9 cellular contexts compared by ENCODE assay signal in genomic region chr15:85010472-85011209, GRCh38. TPM values are rescaled to one million over a fixed set of nuclear protein-coding genes. Genes with fewer than 3 reads are reported as not detected.
A peak's percentile ranks its signal among the peaks of the same experiment; 100 is the strongest.
DNase-seq lines count a peak whose midpoint lies in the region; ATAC-seq and TF ChIP-seq lines count a peak whose summit lies in the region.
"Had no signal": no experiment of that assay in that cellular context is flagged by ENCODE, and none has a peak within 500 bp of the region (broad histone marks: within the 10 kb centered on the region; RNA-seq: fewer than 3 reads in every experiment).

No MANE protein-coding gene starts in this region.

- ATAC-seq in GM18907 (IDR thresholded peaks at IDR 0.05; ENCODE audit: unreplicated experiment): peak; percentile 44
- no peak for ATAC-seq in HG03159 (IDR thresholded peaks at IDR 0.05; ENCODE audit: unreplicated experiment)

- H2AFZ ChIP-seq in smooth muscle cell (ENCODE audit: low read depth): peak overlapping the region; percentile 18

- H3K36me3 ChIP-seq in Peyer's patch (no peaks in the 10 kb centered on the region), left ventricle myocardium inferior (no peaks in the 10 kb centered on the region), smooth muscle cell (ENCODE audit: low read depth) (no peaks in the 10 kb centered on the region)

- no peak overlapping the region for H3K9ac ChIP-seq in smooth muscle cell (ENCODE audit: low read depth)

- H3K79me2 ChIP-seq in smooth muscle cell (ENCODE audit: low read depth): peaks cover 36% of the 10 kb centered on the region

- H3K27me3 ChIP-seq in Peyer's patch: no peaks in the 10 kb centered on the region
- no peaks in the 10 kb centered on the region for H3K27me3 ChIP-seq in left ventricle myocardium inferior (ENCODE audit: low read depth)
- no peaks in the 10 kb centered on the region for H3K27me3 ChIP-seq in smooth muscle cell (ENCODE audit: low read depth)

- peaks cover 78% of the 10 kb centered on the region for H4K20me1 ChIP-seq in smooth muscle cell (ENCODE audit: low read depth)

- TF ChIP-seq POLR2A in Peyer's patch (IDR thresholded peaks at IDR 0.05) (no peak), lower leg skin (IDR thresholded peaks at IDR 0.05) (no peak)

- no peaks in the 10 kb centered on the region for H3F3A ChIP-seq in smooth muscle cell (ENCODE audit: low read depth)

- intact Hi-C loops in left ventricle myocardium inferior (cut with micrococcal nuclease) (no loop called here), lower leg skin (cut with DNase I; ENCODE audit: low total_unique reads) (no loop called here)

- TF ChIP-seq CTCF in Peyer's patch (IDR thresholded peaks at IDR 0.05): peak in 2 of 6 experiments; percentile 33 to 65
- no peak for TF ChIP-seq CTCF in left ventricle myocardium inferior (IDR thresholded peaks at IDR 0.05; ENCODE audit: borderline replicate concordance)
- peak; percentile 36 for TF ChIP-seq CTCF in smooth muscle cell (IDR thresholded peaks at IDR 0.05; ENCODE audit: borderline replicate concordance, insufficient read depth, poor library complexity, severe bottlenecking)
- TF ChIP-seq CTCF in lower leg skin (IDR thresholded peaks at IDR 0.05): no peak

- 44% methylated on average over 4 of the region's 4 CpGs for WGBS in smooth muscle cell (ENCODE audit: low lambda C conversion rate)
- 36 to 42% methylated on average over 4 of the region's 4 CpGs for WGBS in lower leg skin, 2 donors

- H3K4me1 ChIP-seq in Peyer's patch: peaks cover 0 to 53% (median 18%) of the 10 kb centered on the region in 4 donors
- peaks cover 75% of the 10 kb centered on the region for H3K4me1 ChIP-seq in left ventricle myocardium inferior
- no peaks in the 10 kb centered on the region for H3K4me1 ChIP-seq in smooth muscle cell (ENCODE audit: low read depth)

- H3K4me2 ChIP-seq in smooth muscle cell: peak overlapping the region; percentile 33

- H3K27ac ChIP-seq in Peyer's patch (peak overlapping the region in 3 of 4 donors; percentile 23 to 70 (median 67)), left ventricle myocardium inferior (replicated peaks) (peak overlapping the region; percentile 77), smooth muscle cell (ENCODE audit: low read depth) (no peak overlapping the region)

- DNase-seq in Peyer's patch: no peak
- DNase-seq in left ventricle myocardium inferior: no peak
- no peak for DNase-seq in smooth muscle cell (lab: John Stamatoyannopoulos, UW; ENCODE audit: unreplicated experiment)
- DNase-seq in NCI-H774 (lab: John Stamatoyannopoulos, UW): no peak
- no peak for DNase-seq in lower leg skin (ENCODE audit: low spot score in 2 of 2)
- DNase-seq in ureter (ENCODE audit: low spot score): no peak
- DNase-seq: activated effector memory CD4-positive, alpha-beta T cell treated with Interleukin-2 at 50 U/mL for 16 hours had no signal

- H3K4me3 ChIP-seq in Peyer's patch: no peak overlapping the region
- H3K4me3 ChIP-seq in left ventricle myocardium inferior: no peak overlapping the region
- H3K4me3 ChIP-seq in smooth muscle cell: peak overlapping the region; percentile 22
- H3K4me3 ChIP-seq in lower leg skin (ENCODE audit: low read depth, poor library complexity, severe bottlenecking): no peak overlapping the region

- H3K9me3 ChIP-seq in Peyer's patch (no peaks in the 10 kb centered on the region), left ventricle myocardium inferior (replicated peaks) (no peaks in the 10 kb centered on the region), smooth muscle cell (replicated peaks; ENCODE audit: low read depth) (no peaks in the 10 kb centered on the region)

RNA-seq across cellular contexts. Expression of gene PDE8A, which starts 29.0 kb away (rescaled TPM):
- total RNA-seq in Peyer's patch: 100 to 1,000 TPM in 1 of 4 donors, 10 to 100 TPM in 3; 69.0 to 109 (median 89.5) TPM
- 17.8 TPM for total RNA-seq in left ventricle myocardium inferior
- 17.5 and 19.8 TPM in 2 replicates for total RNA-seq in smooth muscle cell
- polyA plus RNA-seq in smooth muscle cell: 4.3 and 5.5 TPM in 2 replicates
- total RNA-seq in lower leg skin: 10 to 100 TPM; 14.7 to 23.1 (median 19.4) TPM
- total RNA-seq in ureter: 67.4 TPM
